In genomic region chr1:98428864-98429263, GRCh38 we compare ENCODE assay signal across 30 cellular contexts.
"Had no signal": no experiment of that assay in that cellular context is flagged by ENCODE, and none has a peak within 500 bp of the region (broad histone marks: within the 10 kb centered on the region; RNA-seq: fewer than 3 reads in every experiment).

No MANE protein-coding gene starts in this region.

- H3K4me2 ChIP-seq: PC-9 had no signal

- H3K4me3 ChIP-seq: ascending aorta, body of pancreas, breast epithelium, PC-9 had no signal

- ATAC-seq: activated CD8-positive, alpha-beta T cell treated with anti-CD3 and anti-CD28 coated beads for 36 hours; body of pancreas; Right ventricle myocardium inferior; SK-N-SH treated with all-trans-retinoic acid at 6 μM for 48 hours had no signal

- H3K9me3 ChIP-seq: ascending aorta, body of pancreas, breast epithelium had no signal

- H3K4me1 ChIP-seq: ascending aorta, breast epithelium had no signal

- H3K36me3 ChIP-seq: ascending aorta, breast epithelium, WERI-Rb-1 had no signal

- DNase-seq: activated CD4-positive, alpha-beta T cell treated with anti-CD3 and anti-CD28 coated beads, Interleukin-2, amount 10 ng/mL, durations not matched to agents 24 days and 14 days; activated CD4-positive, alpha-beta T cell treated with anti-CD3 and anti-CD28 coated beads, Interleukin-2, amount 50 U/mL, for 4 hours; activated CD4-positive, CD25-positive, alpha-beta regulatory T cell; activated CD8-positive, alpha-beta T cell treated with anti-CD3 and anti-CD28 coated beads for 36 hours; activated gamma-delta T cell; activated naive CD4-positive, alpha-beta T cell treated with Interleukin-2 at 50 U/mL for 16 hours; activated naive CD8-positive, alpha-beta T cell treated with anti-CD3 and anti-CD28 coated beads, Interleukin-2, amount 10 ng/mL, durations not matched to agents 7 days and 5 days; activated T-cell treated with anti-CD3 and anti-CD28 coated beads, Interleukin-2, amount 50 U/mL, for 1 hour; amygdala; body of pancreas; NCI-H1048; NCI-H1105 treated with DMSO at 0.1 percent for 48 hours; NCI-H1436; NCI-H1694; NCI-H1930; NCI-H2081 treated with DMSO at 0.1 percent for 48 hours; NCI-H345; NCI-H524 treated with DMSO at 0.1 percent for 48 hours; PC-9; SIG-M5; SW 1271; T-helper 1 cell; T-helper 2 cell; T-helper 9 cell; WERI-Rb-1 had no signal

- H3K27ac ChIP-seq: ascending aorta, body of pancreas, breast epithelium, PC-9, RWPE1, WERI-Rb-1 had no signal

- H3K27me3 ChIP-seq: ascending aorta, body of pancreas, breast epithelium had no signal
